ENCODE assay signal across 22 cellular contexts in the genomic region with DNA sequence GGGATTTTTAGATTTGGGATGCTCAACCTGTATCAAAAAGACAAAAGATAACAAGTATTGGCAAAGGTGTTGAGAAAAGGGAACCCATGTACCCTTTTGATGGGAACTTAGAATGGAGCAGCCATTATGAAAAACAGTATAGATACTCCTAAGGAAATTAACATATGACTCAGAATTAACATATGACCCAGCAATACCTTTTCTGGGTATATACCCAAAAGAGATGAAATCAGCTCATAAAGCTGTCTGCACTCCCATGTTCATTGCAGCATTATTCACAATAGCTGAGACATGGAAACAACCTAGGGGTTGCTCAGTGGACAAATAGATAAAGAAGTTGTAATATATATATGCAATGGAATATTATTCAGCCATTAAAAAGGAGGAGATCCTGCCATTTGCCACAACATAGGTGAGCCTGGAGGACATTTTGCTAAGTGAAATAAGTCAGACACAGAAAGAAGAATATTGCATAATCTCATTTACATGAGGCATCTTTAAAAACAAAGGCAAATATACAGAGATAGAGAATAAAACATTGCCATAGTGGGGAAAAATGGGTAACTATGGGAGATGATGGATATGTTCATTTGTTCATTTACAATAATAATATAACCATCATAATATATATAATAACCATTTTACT.
DNase-seq lines count a peak whose midpoint lies in the region; ATAC-seq, FAIRE-seq and TF ChIP-seq lines count a peak whose summit lies in the region.
"Had no signal": no experiment of that assay in that cellular context is flagged by ENCODE, and none has a peak within 500 bp of the region (broad histone marks: within the 10 kb centered on the region; RNA-seq: fewer than 3 reads in every experiment).

No MANE protein-coding gene starts in this region.

- no peaks in the 10 kb centered on the region for H3K27me3 Mint-ChIP-seq in central memory CD8-positive, alpha-beta T cell
- H3K27me3 Mint-ChIP-seq: B cell; CD4-positive, CD25-positive, alpha-beta regulatory T cell had no signal

- no peak for DNase-seq in activated CD4-positive, CD25-positive, alpha-beta regulatory T cell treated with anti-CD3 and anti-CD28 coated beads, Interleukin-2, amount 50 U/mL, for 72 hours
- DNase-seq in HepG2 (ENCODE audit: low spot score) (no peak), right lobe of liver (no peak), small intestine (no peak), SW 1271 (lab: John Stamatoyannopoulos, UW) (no peak)
- no peak for DNase-seq in central memory CD8-positive, alpha-beta T cell (ENCODE audit: low spot score in 2 of 2)
- DNase-seq: Caco-2; CD4-positive, CD25-positive, alpha-beta regulatory T cell; CD8-positive, alpha-beta T cell; DMS153; DND-41; H9 had no signal

- POLR2A ChIA-PET in HepG2 (lab: Yijun Ruan, JAX), result no interaction called here

- H4K20me1 ChIP-seq in HepG2 (ENCODE audit: insufficient read depth, low read length), result no peaks in the 10 kb centered on the region
- H4K20me1 ChIP-seq: BLaER1 had no signal

- H2AFZ ChIP-seq in HepG2 (ENCODE audit: low read length), result no peak overlapping the region
- H2AFZ ChIP-seq: GM23338 had no signal

- TF ChIP-seq POLR2A in HepG2 (IDR thresholded peaks at IDR 0.05; ENCODE audit: insufficient read depth in 1 of 2, low read depth in 2 of 2, low read length in 2 of 2) (no peak), right lobe of liver (IDR thresholded peaks at IDR 0.05) (no peak)

- H3K79me2 ChIP-seq in HepG2 (ENCODE audit: insufficient read depth, low read length), result no peaks in the 10 kb centered on the region

- peaks cover 7% of the 10 kb centered on the region; the same call in 1 of the 2 replicates for H3K4me1 ChIP-seq in HepG2 (ENCODE audit: insufficient read depth, low read length)
- H3K4me1 ChIP-seq in right lobe of liver, result peaks cover 0 to 12% (median 0%) of the 10 kb centered on the region in 4 donors
- H3K4me1 ChIP-seq in small intestine (ENCODE audit: control insufficient read depth in 2 of 2, insufficient read depth in 1 of 2, low read depth in 1 of 2, low read length in 1 of 2), result no peaks in the 10 kb centered on the region
- H3K4me1 ChIP-seq: BLaER1, Caco-2 had no signal

- TF ChIP-seq EP300 in HepG2 (IDR thresholded peaks at IDR 0.05; ENCODE audit: low read depth in 2 of 2, low read length in 2 of 2) (no peak), HepG2 (CRISPR knock-in tag; IDR thresholded peaks at IDR 0.05; ENCODE audit: borderline replicate concordance) (no peak)

- CTCF ChIA-PET in HepG2 (lab: Yijun Ruan, JAX; ENCODE audit: low intra/inter-chr PET ratio, low total read pairs), result no interaction called here

- no peak for FAIRE-seq in HepG2 (lab: Jason Lieb, UNC)
- FAIRE-seq in small intestine (lab: Jason Lieb, UNC), result peak; percentile 19
- FAIRE-seq: A204.1, G401.6 had no signal

- no peak overlapping the region for H3K27ac ChIP-seq in HepG2 (ENCODE audit: extremely low read length, insufficient read depth, low read length)
- H3K27ac ChIP-seq in right lobe of liver, result no peak overlapping the region
- H3K27ac ChIP-seq in small intestine (ENCODE audit: low read depth in 1 of 2, low read length in 1 of 2), result no peak overlapping the region
- H3K27ac ChIP-seq: 22Rv1, BLaER1, C4-2B had no signal

- TF ChIP-seq CTCF in HepG2 (CRISPR knock-in tag; IDR thresholded peaks at IDR 0.05), result no peak
- TF ChIP-seq CTCF in right lobe of liver (IDR thresholded peaks at IDR 0.05), result no peak

- no peak overlapping the region for H3K4me3 Mint-ChIP-seq in central memory CD8-positive, alpha-beta T cell
- H3K4me3 Mint-ChIP-seq: B cell; CD4-positive, CD25-positive, alpha-beta regulatory T cell; CD8-positive, alpha-beta T cell; GM23338; H9 had no signal

- in situ Hi-C loops in HepG2 (cut with HindIII; ENCODE audit: extremely low pct_ligation_motif_present, low pct_unique_long_range_greater_than_20kb), result no loop called here

- H3K9ac ChIP-seq in HepG2 (ENCODE audit: insufficient read depth, low read depth, low read length), result no peak overlapping the region
- H3K9ac ChIP-seq: BLaER1 had no signal

- TF ChIP-seq RAD21 in HepG2 (CRISPR knock-in tag; IDR thresholded peaks at IDR 0.05), result no peak

- intact Hi-C loops in HepG2 (cut with micrococcal nuclease; ENCODE audit: unreplicated experiment) (no loop called here), right lobe of liver (cut with DNase I) (no loop called here)

- ATAC-seq in activated CD4-positive, CD25-positive, alpha-beta regulatory T cell treated with anti-CD3 and anti-CD28 coated beads, Interleukin-2, amount 50 U/mL, for 24 hours, result peak; percentile 35 to 53
- ATAC-seq in HepG2 (no peak), right lobe of liver (no peak), GM18861 (IDR thresholded peaks at IDR 0.05; ENCODE audit: unreplicated experiment) (no peak)
- no peak for ATAC-seq in central memory CD8-positive, alpha-beta T cell (replicated peaks; ENCODE audit: extremely low read depth, poor library complexity, severe bottlenecking)
- ATAC-seq: CD8-positive, alpha-beta T cell; GM23338; HCT116 had no signal

- H3K27ac Mint-ChIP-seq in central memory CD8-positive, alpha-beta T cell (ENCODE audit: low read depth), result peak overlapping the region; percentile 41
- H3K27ac Mint-ChIP-seq: CD4-positive, CD25-positive, alpha-beta regulatory T cell; CD8-positive, alpha-beta T cell; GM23338; H9 had no signal

- no peak overlapping the region for H3K4me2 ChIP-seq in HepG2 (ENCODE audit: low read depth, low read length)
- H3K4me2 ChIP-seq: BLaER1, GM23338 had no signal

- H3K36me3 Mint-ChIP-seq in central memory CD8-positive, alpha-beta T cell (ENCODE audit: insufficient read depth), result peaks cover 4% of the 10 kb centered on the region

- H3K27me3 ChIP-seq in HepG2 (ENCODE audit: control insufficient read depth in 1 of 2, insufficient read depth in 2 of 2, low read length in 2 of 2) (no peaks in the 10 kb centered on the region), right lobe of liver (no peaks in the 10 kb centered on the region), small intestine (ENCODE audit: control insufficient read depth in 2 of 2, insufficient read depth in 2 of 2, low read length in 2 of 2) (no peaks in the 10 kb centered on the region)
- H3K27me3 ChIP-seq: BLaER1 had no signal

- no peaks in the 10 kb centered on the region for H3K9me3 Mint-ChIP-seq in central memory CD8-positive, alpha-beta T cell
- H3K9me3 Mint-ChIP-seq: CD4-positive, CD25-positive, alpha-beta regulatory T cell; CD8-positive, alpha-beta T cell; GM23338; H9 had no signal

- H3K4me1 Mint-ChIP-seq in central memory CD8-positive, alpha-beta T cell, result peaks cover 28% of the 10 kb centered on the region

- no peaks in the 10 kb centered on the region for H3K9me3 ChIP-seq in HepG2 (ENCODE audit: low read length)
- H3K9me3 ChIP-seq in right lobe of liver, result no peaks in the 10 kb centered on the region
- no peaks in the 10 kb centered on the region for H3K9me3 ChIP-seq in small intestine (ENCODE audit: control insufficient read depth, low read depth)
- H3K9me3 ChIP-seq: Caco-2 had no signal

- H3K4me3 ChIP-seq in HepG2 (replicated peaks in 1 of 3; ENCODE audit: insufficient read depth in 1 of 3, low read depth in 2 of 3, low read length in 3 of 3) (no peak overlapping the region), right lobe of liver (no peak overlapping the region), small intestine (ENCODE audit: low read depth in 1 of 2, low read length in 2 of 2) (no peak overlapping the region)
- H3K4me3 ChIP-seq: BLaER1, GM23338 had no signal

- no peaks in the 10 kb centered on the region for H3K36me3 ChIP-seq in HepG2 (replicated peaks in 1 of 2; ENCODE audit: control insufficient read depth in 1 of 2, insufficient read depth in 2 of 2, low read length in 2 of 2)
- H3K36me3 ChIP-seq in right lobe of liver, result no peaks in the 10 kb centered on the region
- H3K36me3 ChIP-seq in small intestine (ENCODE audit: control insufficient read depth in 2 of 2, insufficient read depth in 2 of 2, low read length in 2 of 2), result no peaks in the 10 kb centered on the region
- H3K36me3 ChIP-seq: BLaER1 had no signal

- no TSS peak for BruUV-seq in HepG2 (replicated peaks; lab: Mats Ljungman, UMichigan)

TF ChIP-seq in HepG2, 621 proteins besides CTCF, POLR2A, EP300 and RAD21:
- no peak for TF ChIP-seq ZNF891 (CRISPR knock-in tag; IDR thresholded peaks at IDR 0.05)
- no peak for TF ChIP-seq ZNF282 (IDR thresholded peaks at IDR 0.05; ENCODE audit: partially characterized antibody)
- peak; percentile 35; the same call in 1 of the 2 replicates for TF ChIP-seq CEBPB (IDR thresholded peaks at IDR 0.05; ENCODE audit: borderline replicate concordance, low read depth, low read length)
- TF ChIP-seq ZNF564 (CRISPR knock-in tag; IDR thresholded peaks at IDR 0.05), result no peak

Comparison
In these comparisons a context has a peak if more than half of its experiments do, and no peak if none do; other contexts are left out.
1. ATAC-seq: peak in activated CD4-positive, CD25-positive, alpha-beta regulatory T cell treated with anti-CD3 and anti-CD28 coated beads, Interleukin-2, amount 50 U/mL, for 24 hours (2 of 2); none in HepG2 (single experiment), right lobe of liver (0 of 4), central memory CD8-positive, alpha-beta T cell (single experiment) and GM18861 (single experiment).